9 cellular contexts compared by ENCODE assay signal in genomic region chr7:124033093-124033806, GRCh38. TPM values are rescaled to one million over a fixed set of nuclear protein-coding genes. Genes with fewer than 3 reads are reported as not detected.
DNase-seq lines count a peak whose midpoint lies in the region; ATAC-seq and TF ChIP-seq lines count a peak whose summit lies in the region.
"Had no signal": no experiment of that assay in that cellular context is flagged by ENCODE, and none has a peak within 500 bp of the region (broad histone marks: within the 10 kb centered on the region; RNA-seq: fewer than 3 reads in every experiment).

No MANE protein-coding gene starts in this region.

- peaks cover 5% of the 10 kb centered on the region for H3K4me1 Mint-ChIP-seq in activated CD8-positive, alpha-beta T cell treated with anti-CD3 and anti-CD28 coated beads for 36 hours (ENCODE audit: low read depth)
- H3K4me1 Mint-ChIP-seq in CD8-positive, alpha-beta T cell (ENCODE audit: low read depth), result peaks cover 5% of the 10 kb centered on the region

- intact Hi-C loops in activated CD8-positive, alpha-beta T cell treated with anti-CD3 and anti-CD28 coated beads for 36 hours (cut with micrococcal nuclease), result no loop called here
- intact Hi-C loops in right cardiac atrium (cut with DNase I), result no loop called here
- intact Hi-C loops in CD8-positive, alpha-beta T cell (cut with DNase I, micrococcal nuclease), result no loop called here

- H3K36me3 ChIP-seq in CD8-positive, alpha-beta T cell (ENCODE audit: insufficient read depth, low read length), result no peaks in the 10 kb centered on the region

- H3K4me3 ChIP-seq in right cardiac atrium (ENCODE audit: low read length) (peak overlapping the region; percentile 68), retinal pigment epithelial cell (ENCODE audit: low read length) (peak overlapping the region; percentile 31)
- no peak overlapping the region for H3K4me3 ChIP-seq in CD8-positive, alpha-beta T cell (ENCODE audit: low read depth, low read length)

- CTCF ChIA-PET in activated CD8-positive, alpha-beta T cell treated with anti-CD3 and anti-CD28 coated beads for 36 hours (lab: Charles Lee), result no interaction called here
- CTCF ChIA-PET in CD8-positive, alpha-beta T cell (lab: Charles Lee), result no interaction called here

- DNase-seq in stimulated activated CD4-positive, alpha-beta T cell treated with anti-CD3 and anti-CD28 coated beads, Interleukin-15, amount 100 ng/mL, for 24 hours, result peak; percentile 7
- no peak for DNase-seq in stimulated activated CD4-positive, alpha-beta T cell treated with anti-CD3 and anti-CD28 coated beads, Interleukin-4, amount 100 ng/mL, for 24 hours
- DNase-seq in activated CD8-positive, alpha-beta T cell treated with anti-CD3 and anti-CD28 coated beads for 36 hours, result no peak
- peak; percentile 22 to 80 (median 75) for DNase-seq in right cardiac atrium
- DNase-seq in retinal pigment epithelial cell (ENCODE audit: low read depth), result no peak
- DNase-seq in GOT3 (lab: John Stamatoyannopoulos, UW), result no peak
- no peak for DNase-seq in CD8-positive, alpha-beta T cell
- no peak for DNase-seq in activated effector memory CD4-positive, alpha-beta T cell treated with Interleukin-2 at 50 U/mL for 16 hours
- DNase-seq: activated B cell treated with CpG ODN at 0.5 μM for 24 hours had no signal

- no peak overlapping the region for H3K27ac ChIP-seq in right cardiac atrium (ENCODE audit: low read length)
- H3K27ac ChIP-seq in CD8-positive, alpha-beta T cell (ENCODE audit: low read depth, low read length), result no peak overlapping the region

- H3K9me3 ChIP-seq in right cardiac atrium (ENCODE audit: control insufficient read depth, low read length), result no peaks in the 10 kb centered on the region
- H3K9me3 ChIP-seq in CD8-positive, alpha-beta T cell (ENCODE audit: low read length), result no peaks in the 10 kb centered on the region

- ATAC-seq in activated CD8-positive, alpha-beta T cell treated with anti-CD3 and anti-CD28 coated beads for 36 hours, result peak; percentile 42
- peak; percentile 66 to 73 for ATAC-seq in right cardiac atrium
- no peak for ATAC-seq in CD8-positive, alpha-beta T cell

- POLR2A ChIA-PET in activated CD8-positive, alpha-beta T cell treated with anti-CD3 and anti-CD28 coated beads for 36 hours (lab: Charles Lee), result no interaction called here
- POLR2A ChIA-PET in CD8-positive, alpha-beta T cell (lab: Charles Lee), result no interaction called here

- H3K36me3 Mint-ChIP-seq in activated CD8-positive, alpha-beta T cell treated with anti-CD3 and anti-CD28 coated beads for 36 hours (ENCODE audit: low read depth), result peaks cover 1% of the 10 kb centered on the region
- H3K36me3 Mint-ChIP-seq in CD8-positive, alpha-beta T cell, result no peaks in the 10 kb centered on the region

- WGBS in right cardiac atrium, result 2% methylated on average over 71 of the region's 71 CpGs

- H3K27ac Mint-ChIP-seq in activated CD8-positive, alpha-beta T cell treated with anti-CD3 and anti-CD28 coated beads for 36 hours, result no peak overlapping the region
- no peak overlapping the region for H3K27ac Mint-ChIP-seq in CD8-positive, alpha-beta T cell
- H3K27ac Mint-ChIP-seq: activated B cell treated with CpG ODN at 0.5 μM for 24 hours had no signal

- H3K4me3 Mint-ChIP-seq in activated CD8-positive, alpha-beta T cell treated with anti-CD3 and anti-CD28 coated beads for 36 hours, result no peak overlapping the region
- H3K4me3 Mint-ChIP-seq in CD8-positive, alpha-beta T cell, result no peak overlapping the region
- H3K4me3 Mint-ChIP-seq: activated B cell treated with CpG ODN at 0.5 μM for 24 hours had no signal

- H3K27me3 Mint-ChIP-seq in activated CD8-positive, alpha-beta T cell treated with anti-CD3 and anti-CD28 coated beads for 36 hours, result peaks cover 50% of the 10 kb centered on the region
- H3K27me3 Mint-ChIP-seq in CD8-positive, alpha-beta T cell (ENCODE audit: low read depth), result peaks cover 56% of the 10 kb centered on the region

- no peaks in the 10 kb centered on the region for H3K9me3 Mint-ChIP-seq in activated CD8-positive, alpha-beta T cell treated with anti-CD3 and anti-CD28 coated beads for 36 hours
- no peaks in the 10 kb centered on the region for H3K9me3 Mint-ChIP-seq in CD8-positive, alpha-beta T cell
- H3K9me3 Mint-ChIP-seq: activated B cell treated with CpG ODN at 0.5 μM for 24 hours had no signal

- H3K27me3 ChIP-seq in right cardiac atrium (ENCODE audit: control insufficient read depth, insufficient read depth), result no peaks in the 10 kb centered on the region
- peaks cover 8% of the 10 kb centered on the region for H3K27me3 ChIP-seq in CD8-positive, alpha-beta T cell (ENCODE audit: insufficient read depth, low read length)

- TF ChIP-seq CTCF in activated CD8-positive, alpha-beta T cell treated with anti-CD3 and anti-CD28 coated beads for 36 hours (IDR thresholded peaks at IDR 0.05), result no peak
- TF ChIP-seq CTCF in retinal pigment epithelial cell (conservative IDR thresholded peaks at IDR 0.05; ENCODE audit: low read depth, low read length), result no peak
- TF ChIP-seq CTCF in CD8-positive, alpha-beta T cell (IDR thresholded peaks at IDR 0.05), result no peak

- peaks cover 3% of the 10 kb centered on the region for H3K4me1 ChIP-seq in right cardiac atrium (ENCODE audit: control insufficient read depth, insufficient read depth, low read length)
- H3K4me1 ChIP-seq in CD8-positive, alpha-beta T cell (ENCODE audit: insufficient read depth, low read length), result peaks cover 3% of the 10 kb centered on the region

RNA-seq across cellular contexts. Expression of gene TMEM229A, which starts 0.4 kb away (rescaled TPM):
- total RNA-seq in activated CD8-positive, alpha-beta T cell treated with anti-CD3 and anti-CD28 coated beads for 36 hours, result not detected
- 1 to 10 TPM in 1 of 4 donors, under 1 TPM in 3; 0.22 to 1.6 (median 0.80) TPM for total RNA-seq in right cardiac atrium
- polyA plus RNA-seq in right cardiac atrium, result 0.50 TPM
- not detected for total RNA-seq in CD8-positive, alpha-beta T cell
- total RNA-seq: activated B cell treated with CpG ODN at 0.5 μM for 24 hours had no signal

Comparison
In these comparisons a context has a peak if more than half of its experiments do, and no peak if none do; other contexts are left out.
1. DNase-seq: peak in stimulated activated CD4-positive, alpha-beta T cell treated with anti-CD3 and anti-CD28 coated beads, Interleukin-15, amount 100 ng/mL, for 24 hours (single experiment) and right cardiac atrium (3 of 3); none in stimulated activated CD4-positive, alpha-beta T cell treated with anti-CD3 and anti-CD28 coated beads, Interleukin-4, amount 100 ng/mL, for 24 hours (single experiment), activated CD8-positive, alpha-beta T cell treated with anti-CD3 and anti-CD28 coated beads for 36 hours (single experiment), retinal pigment epithelial cell (single experiment), GOT3 (single experiment), CD8-positive, alpha-beta T cell (0 of 7) and activated effector memory CD4-positive, alpha-beta T cell treated with Interleukin-2 at 50 U/mL for 16 hours (single experiment).